In genomic region chr5:151058301-151058700, GRCh38 we compare ENCODE assay signal across 15 cellular contexts. TPM values are rescaled to one million over a fixed set of nuclear protein-coding genes. Genes with fewer than 3 reads are reported as not detected.
A peak's percentile ranks its signal among the peaks of the same experiment; 100 is the strongest.
DNase-seq lines count a peak whose midpoint lies in the region; ATAC-seq and TF ChIP-seq lines count a peak whose summit lies in the region.
"Had no signal": no experiment of that assay in that cellular context is flagged by ENCODE, and none has a peak within 500 bp of the region (broad histone marks: within the 10 kb centered on the region; RNA-seq: fewer than 3 reads in every experiment).

No MANE protein-coding gene starts in this region.

- H3K9me3 ChIP-seq in Karpas-422 (ENCODE audit: low read length) (no peaks in the 10 kb centered on the region), endodermal cell (ENCODE audit: control insufficient read depth, low read length) (no peaks in the 10 kb centered on the region), spleen (no peaks in the 10 kb centered on the region)
- H3K9me3 ChIP-seq: tibial nerve had no signal

- peak overlapping the region; percentile 96 for H3K27ac ChIP-seq in Karpas-422 (ENCODE audit: low read length)
- no peak overlapping the region for H3K27ac ChIP-seq in endodermal cell (ENCODE audit: low read depth, low read length)
- peak overlapping the region in 7 of 8 donors; percentile 77 to 95 (median 85) for H3K27ac ChIP-seq in spleen
- H3K27ac ChIP-seq: tibial nerve had no signal

- peaks cover 34% of the 10 kb centered on the region; the same call in 1 of the 2 replicates for H3K36me3 ChIP-seq in Karpas-422 (ENCODE audit: insufficient read depth, low read length)
- peaks cover 32% of the 10 kb centered on the region for H3K36me3 ChIP-seq in endodermal cell (ENCODE audit: control insufficient read depth, insufficient read depth, low read length)
- H3K36me3 ChIP-seq in spleen, result peaks cover 4 to 99% (median 88%) of the 10 kb centered on the region in 6 donors

- no peaks in the 10 kb centered on the region for H3K27me3 Mint-ChIP-seq in activated CD4-positive, alpha-beta T cell treated with anti-CD3 and anti-CD28 coated beads, Interleukin-2, amount 10 ng/mL, durations not matched to agents 7 days and 5 days
- H3K27me3 Mint-ChIP-seq in endodermal cell (ENCODE audit: insufficient read depth), result no peaks in the 10 kb centered on the region

- no peaks in the 10 kb centered on the region for H3K9me2 ChIP-seq in Karpas-422 (replicated peaks; ENCODE audit: insufficient read depth, low read length)

- no peak for TF ChIP-seq POLR2A in spleen (IDR thresholded peaks at IDR 0.05)

- DNase-seq in activated CD4-positive, alpha-beta T cell treated with anti-CD3 and anti-CD28 coated beads, Interleukin-2, amount 10 ng/mL, durations not matched to agents 7 days and 5 days, result no peak
- no peak for DNase-seq in activated CD4-positive, alpha-beta T cell treated with anti-CD3 and anti-CD28 coated beads for 48 hours
- no peak for DNase-seq in Karpas-422
- no peak for DNase-seq in endodermal cell
- DNase-seq in spleen, result no peak
- DNase-seq: activated CD4-positive, CD25-positive, alpha-beta regulatory T cell; DMS153; NCI-H2171; NK-92 treated with Interleukin-12 subunit alpha and Interleukin-12 subunit beta, amount 100 ng/mL, for 24 hours had no signal

- CTCF ChIA-PET in activated CD4-positive, alpha-beta T cell treated with anti-CD3 and anti-CD28 coated beads, Interleukin-2, amount 10 ng/mL, durations not matched to agents 7 days and 5 days (lab: Charles Lee), result interaction anchor here (1.0 to 3.0 kb wide), 5 partner anchors 8 to 57 kb away, joined by 3 to 11 read pairs (median 3); no protein-coding TSS in a partner anchor

- H3K27me3 ChIP-seq in Karpas-422 (ENCODE audit: low read length) (no peaks in the 10 kb centered on the region), endodermal cell (ENCODE audit: control insufficient read depth, insufficient read depth, low read length, poor library complexity, severe bottlenecking) (no peaks in the 10 kb centered on the region), spleen (replicated peaks in 1 of 7) (no peaks in the 10 kb centered on the region)
- H3K27me3 ChIP-seq: tibial nerve had no signal

- WGBS in endodermal cell (ENCODE audit: insufficient coverage in 1 of 2, insufficient read length in 1 of 2), 2 experiments, result 75% methylated on average over 4 to 5 of the region's 5 CpGs
- WGBS in spleen, 5 donors, result 69 to 91% (median 86%) methylated on average over 5 of the region's 5 CpGs

- POLR2A ChIA-PET in activated CD4-positive, alpha-beta T cell treated with anti-CD3 and anti-CD28 coated beads, Interleukin-2, amount 10 ng/mL, durations not matched to agents 7 days and 5 days (lab: Charles Lee), result no interaction called here

- H3K36me3 Mint-ChIP-seq in activated CD4-positive, alpha-beta T cell treated with anti-CD3 and anti-CD28 coated beads, Interleukin-2, amount 10 ng/mL, durations not matched to agents 7 days and 5 days (ENCODE audit: low read depth), result peaks cover 62% of the 10 kb centered on the region
- H3K36me3 Mint-ChIP-seq in endodermal cell (ENCODE audit: low read depth), result peaks cover 35% of the 10 kb centered on the region

- H3K4me1 ChIP-seq in Karpas-422 (ENCODE audit: low read length), result peaks cover 67% of the 10 kb centered on the region
- no peaks in the 10 kb centered on the region for H3K4me1 ChIP-seq in endodermal cell (ENCODE audit: control insufficient read depth, insufficient read depth, low read length)
- peaks cover 26 to 100% (median 71%) of the 10 kb centered on the region in 6 donors for H3K4me1 ChIP-seq in spleen

- ATAC-seq in HG03045 (IDR thresholded peaks at IDR 0.05; ENCODE audit: unreplicated experiment) (no peak), HG02938 (IDR thresholded peaks at IDR 0.05; ENCODE audit: unreplicated experiment) (no peak), esophagus mucosa (no peak)
- ATAC-seq: GM23338 had no signal

- H3K4me1 Mint-ChIP-seq in activated CD4-positive, alpha-beta T cell treated with anti-CD3 and anti-CD28 coated beads, Interleukin-2, amount 10 ng/mL, durations not matched to agents 7 days and 5 days, result peaks cover 25% of the 10 kb centered on the region
- no peaks in the 10 kb centered on the region for H3K4me1 Mint-ChIP-seq in endodermal cell
- H3K4me1 Mint-ChIP-seq: GM23338 had no signal

- H3K9me3 Mint-ChIP-seq in activated CD4-positive, alpha-beta T cell treated with anti-CD3 and anti-CD28 coated beads, Interleukin-2, amount 10 ng/mL, durations not matched to agents 7 days and 5 days, result no peaks in the 10 kb centered on the region
- no peaks in the 10 kb centered on the region for H3K9me3 Mint-ChIP-seq in endodermal cell
- H3K9me3 Mint-ChIP-seq: activated T-helper 2 cell treated with anti-CD3 and anti-CD28 coated beads, Interferon-gamma antibody, Interleukin-2, Interleukin-4, amounts not matched to agents 10 μg/mL and 5 μg/mL and 100 μg/mL, durations not matched to agents 14 hours and 24 hours and 36 hours; GM23338 had no signal

- no peaks in the 10 kb centered on the region for H4K20me1 ChIP-seq in Karpas-422 (ENCODE audit: insufficient read depth, low read depth, low read length)

- intact Hi-C loops in spleen (cut with DNase I; ENCODE audit: low total_unique reads), result no loop called here

- H3K27ac Mint-ChIP-seq in activated CD4-positive, alpha-beta T cell treated with anti-CD3 and anti-CD28 coated beads, Interleukin-2, amount 10 ng/mL, durations not matched to agents 7 days and 5 days, result peak overlapping the region; percentile 36
- no peak overlapping the region for H3K27ac Mint-ChIP-seq in endodermal cell
- H3K27ac Mint-ChIP-seq: GM23338 had no signal

- no peak overlapping the region for H3K4me3 Mint-ChIP-seq in activated CD4-positive, alpha-beta T cell treated with anti-CD3 and anti-CD28 coated beads, Interleukin-2, amount 10 ng/mL, durations not matched to agents 7 days and 5 days
- no peak overlapping the region for H3K4me3 Mint-ChIP-seq in endodermal cell
- H3K4me3 Mint-ChIP-seq: GM23338 had no signal

- no peak overlapping the region for H2AFZ ChIP-seq in Karpas-422 (ENCODE audit: low read length)
- H2AFZ ChIP-seq: GM23338 had no signal

- H3K9ac ChIP-seq in Karpas-422 (ENCODE audit: low read length) (peak overlapping the region; percentile 65), endodermal cell (ENCODE audit: extremely low read depth, low read length, poor library complexity, severe bottlenecking) (no peak overlapping the region)

- H3K4me2 ChIP-seq in Karpas-422 (ENCODE audit: low read depth, low read length, poor library complexity, severe bottlenecking), result peak overlapping the region; percentile 73
- H3K4me2 ChIP-seq: GM23338 had no signal

- H3K4me3 ChIP-seq in Karpas-422 (ENCODE audit: low read length), result no peak overlapping the region
- no peak overlapping the region for H3K4me3 ChIP-seq in endodermal cell (ENCODE audit: low read length)
- peak overlapping the region in 1 of 8 donors; percentile 46 for H3K4me3 ChIP-seq in spleen
- H3K4me3 ChIP-seq: GM23338, tibial nerve had no signal

- H3K79me2 ChIP-seq in Karpas-422 (ENCODE audit: low read length), result peaks cover 22% of the 10 kb centered on the region

- peak; percentile 50 for TF ChIP-seq CTCF in endodermal cell (conservative IDR thresholded peaks at IDR 0.05)
- TF ChIP-seq CTCF in spleen (IDR thresholded peaks at IDR 0.05 in 8 of 11, conservative IDR thresholded peaks at IDR 0.05 in 3 of 11), result no peak

RNA-seq across cellular contexts. Expression of gene TNIP1, which starts 22.5 kb away (rescaled TPM):
- total RNA-seq in activated CD4-positive, alpha-beta T cell treated with anti-CD3 and anti-CD28 coated beads, Interleukin-2, amount 10 ng/mL, durations not matched to agents 7 days and 5 days, result 100 to 1,000 TPM; 127 TPM
- total RNA-seq in Karpas-422 (2014; rRNA removed; shearing (Covaris generic); ENCODE audit: low replicate concordance), result 106 and 205 TPM in 2 replicates
- 10 to 100 TPM; 51.3 to 52.2 TPM for total RNA-seq in endodermal cell
- polyA plus RNA-seq in endodermal cell (2013, experiment 1 of 2), result 33.0 TPM
- polyA plus RNA-seq in endodermal cell (2013, experiment 2 of 2), result 31.1 TPM
- total RNA-seq in spleen, result 100 to 1,000 TPM; 179 to 260 (median 218) TPM
- 100 to 1,000 TPM in 1 of 3 donors, 10 to 100 TPM in 2; 67.7 to 149 (median 95.9) TPM for polyA plus RNA-seq in spleen
- total RNA-seq in esophagus mucosa, result 71.5 TPM

RNA-seq across cellular contexts. Expression of gene GPX3, which starts 37.9 kb away (rescaled TPM):
- not detected for total RNA-seq in activated CD4-positive, alpha-beta T cell treated with anti-CD3 and anti-CD28 coated beads, Interleukin-2, amount 10 ng/mL, durations not matched to agents 7 days and 5 days
- total RNA-seq in Karpas-422 (2014; rRNA removed; shearing (Covaris generic); ENCODE audit: low replicate concordance), result not detected in 2 replicates
- total RNA-seq in endodermal cell, result 10 to 100 TPM; 44.9 to 47.1 TPM
- 27.5 TPM for polyA plus RNA-seq in endodermal cell (2013, experiment 1 of 2)
- 26.7 TPM for polyA plus RNA-seq in endodermal cell (2013, experiment 2 of 2)
- 100 to 1,000 TPM in 6 of 7 donors, 10 to 100 TPM in 1; 78.7 to 886 (median 416) TPM for total RNA-seq in spleen
- polyA plus RNA-seq in spleen, result 100 to 1,000 TPM; 158 to 261 (median 256) TPM
- 125 TPM for total RNA-seq in esophagus mucosa
- total RNA-seq: activated T-helper 2 cell treated with anti-CD3 and anti-CD28 coated beads, Interferon-gamma antibody, Interleukin-2, Interleukin-4, amounts not matched to agents 10 μg/mL and 5 μg/mL and 100 μg/mL, durations not matched to agents 14 hours and 24 hours and 36 hours had no signal

Comparison
In these comparisons a context has a peak if more than half of its experiments do, and no peak if none do; other contexts are left out.
1. RNA of gene GPX3, which starts 37.9 kb away (total RNA-seq): 78.7 to 886 TPM in spleen, 125 TPM in esophagus mucosa (single experiment) and 44.9 to 47.1 TPM in endodermal cell; not detected in activated CD4-positive, alpha-beta T cell treated with anti-CD3 and anti-CD28 coated beads, Interleukin-2, amount 10 ng/mL, durations not matched to agents 7 days and 5 days and not detected in Karpas-422; every median in the first group is over 10 times any median in the second.